In the genomic region with DNA sequence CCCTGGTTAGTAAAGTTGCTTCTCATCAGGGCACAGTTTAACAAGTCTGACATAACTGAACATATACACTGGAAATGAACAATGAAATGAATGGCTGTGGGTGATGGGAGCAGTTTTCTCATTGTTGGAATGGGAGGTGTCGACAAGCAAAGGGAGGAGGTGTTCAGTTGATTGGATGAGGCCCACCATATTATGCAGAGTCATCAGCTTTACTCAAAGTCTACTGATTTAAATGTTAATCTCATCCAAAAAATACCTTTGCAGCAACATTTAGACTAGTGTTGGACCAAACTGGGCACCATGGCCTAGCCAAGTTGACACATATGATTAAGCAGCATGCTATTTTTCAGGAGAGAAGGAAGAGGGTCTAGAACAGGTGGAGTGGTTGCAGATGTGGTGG, we compare ENCODE assay signal across 7 cellular contexts.
"Had no signal": no experiment of that assay in that cellular context is flagged by ENCODE, and none has a peak within 500 bp of the region (broad histone marks: within the 10 kb centered on the region; RNA-seq: fewer than 3 reads in every experiment).

No MANE protein-coding gene starts in this region.

- H3K4me1 Mint-ChIP-seq: IgD-negative memory B cell had no signal

- H3K27ac ChIP-seq: HL-60, KMS-11 had no signal

- DNase-seq: Karpas-422, KBM-7, KG1 had no signal

- H3K9ac ChIP-seq: KMS-11 had no signal

- H3K4me2 ChIP-seq: KMS-11 had no signal

- H3K27ac Mint-ChIP-seq: IgD-negative memory B cell had no signal

- H3K36me3 Mint-ChIP-seq: IgD-negative memory B cell had no signal

- FAIRE-seq: HTR-8/SVneo had no signal
